In the genomic region with DNA sequence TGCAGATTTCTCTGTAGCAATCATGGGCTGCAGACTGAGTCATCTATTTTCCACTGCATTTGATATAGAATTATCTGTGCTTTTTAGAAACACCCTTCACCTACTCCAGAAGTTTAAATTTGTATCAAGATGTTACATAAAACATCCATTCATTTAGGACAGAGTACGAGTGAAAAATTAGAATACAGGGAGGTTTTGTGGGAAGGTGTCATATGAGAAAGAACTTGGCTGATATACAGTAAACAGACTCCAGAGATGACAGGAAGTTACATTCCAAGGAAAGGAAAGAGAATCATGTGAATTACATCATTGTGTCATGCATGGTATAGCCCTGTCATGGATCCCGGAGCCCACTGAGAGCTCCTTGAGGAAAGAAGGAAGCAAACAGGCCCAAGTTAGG, we compare ENCODE assay signal across 18 cellular contexts.
DNase-seq lines count a peak whose midpoint lies in the region; ATAC-seq, FAIRE-seq and TF ChIP-seq lines count a peak whose summit lies in the region.
"Had no signal": no experiment of that assay in that cellular context is flagged by ENCODE, and none has a peak within 500 bp of the region (broad histone marks: within the 10 kb centered on the region; RNA-seq: fewer than 3 reads in every experiment).

No MANE protein-coding gene starts in this region.

- FAIRE-seq in bronchial epithelial cell (lab: Jason Lieb, UNC), result no peak
- FAIRE-seq: A549, H1 had no signal

- DNase-seq in COLO829 (ENCODE audit: low spot score) (peak; percentile 49), bronchial epithelial cell (ENCODE audit: low read depth) (peak; percentile 29), epithelial cell of esophagus (ENCODE audit: low read depth) (peak; percentile 13), middle frontal gyrus (ENCODE audit: extremely low spot score, low spot score) (peak; percentile 37), NCI-H2171 treated with DMSO at 0.1 percent for 48 hours (lab: John Stamatoyannopoulos, UW) (no peak), lower lobe of right lung (no peak)
- DNase-seq in NK-92 treated with Interleukin-12 subunit alpha and Interleukin-12 subunit beta, amount 100 ng/mL, for 24 hours (lab: John Stamatoyannopoulos, UW), result no peak
- DNase-seq: AML-193; Calu3; CD4-positive, alpha-beta memory T cell; DMS79 treated with DMSO at 0.1 percent for 48 hours; GF-D8; H9 had no signal

- no peak overlapping the region for H3K27ac ChIP-seq in lower lobe of right lung
- H3K27ac ChIP-seq: 22Rv1, A549, BLaER1 had no signal

- H3K36me3 ChIP-seq in bronchial epithelial cell (ENCODE audit: control insufficient read depth, insufficient read depth, low read length), result no peaks in the 10 kb centered on the region
- no peaks in the 10 kb centered on the region for H3K36me3 ChIP-seq in lower lobe of right lung
- H3K36me3 ChIP-seq: BLaER1 had no signal

- no peaks in the 10 kb centered on the region for H3K9me3 ChIP-seq in lower lobe of right lung
- H3K9me3 ChIP-seq: A549, BLaER1 had no signal

- intact Hi-C loops in lower lobe of right lung (cut with DNase I), result no loop called here

- no peaks in the 10 kb centered on the region for H3K4me1 ChIP-seq in lower lobe of right lung
- H3K4me1 ChIP-seq: A549, BLaER1 had no signal

- no peak for ATAC-seq in HG03521 (IDR thresholded peaks at IDR 0.05; ENCODE audit: unreplicated experiment)
- ATAC-seq in lower lobe of right lung, result no peak
- ATAC-seq: A549 had no signal

- H3K27me3 ChIP-seq in bronchial epithelial cell (ENCODE audit: control insufficient read depth, insufficient read depth, low read length) (no peaks in the 10 kb centered on the region), lower lobe of right lung (ENCODE audit: low read depth) (no peaks in the 10 kb centered on the region)
- H3K27me3 ChIP-seq: BLaER1 had no signal

- no peak for TF ChIP-seq CTCF in bronchial epithelial cell (IDR thresholded peaks at IDR 0.05; ENCODE audit: insufficient read depth, low read length, severe bottlenecking)
- TF ChIP-seq CTCF in epithelial cell of esophagus (IDR thresholded peaks at IDR 0.05; ENCODE audit: insufficient read depth, low read depth, low read length, missing control alignments), result no peak
- no peak for TF ChIP-seq CTCF in lower lobe of right lung (IDR thresholded peaks at IDR 0.05)

- no peak overlapping the region for H3K4me3 ChIP-seq in bronchial epithelial cell (ENCODE audit: low read depth, low read length)
- H3K4me3 ChIP-seq in epithelial cell of esophagus (ENCODE audit: low read length), result no peak overlapping the region
- H3K4me3 ChIP-seq in lower lobe of right lung, result no peak overlapping the region
- H3K4me3 ChIP-seq: A549, BLaER1 had no signal

Comparison
In these comparisons a context has a peak if more than half of its experiments do, and no peak if none do; other contexts are left out.
1. DNase-seq: peak in COLO829 (single experiment), bronchial epithelial cell (single experiment), epithelial cell of esophagus (single experiment) and middle frontal gyrus (single experiment); none in NCI-H2171 treated with DMSO at 0.1 percent for 48 hours (single experiment), NK-92 treated with Interleukin-12 subunit alpha and Interleukin-12 subunit beta, amount 100 ng/mL, for 24 hours (single experiment) and lower lobe of right lung (single experiment).